1 cellular context compared by ENCODE assay signal in the genomic region with DNA sequence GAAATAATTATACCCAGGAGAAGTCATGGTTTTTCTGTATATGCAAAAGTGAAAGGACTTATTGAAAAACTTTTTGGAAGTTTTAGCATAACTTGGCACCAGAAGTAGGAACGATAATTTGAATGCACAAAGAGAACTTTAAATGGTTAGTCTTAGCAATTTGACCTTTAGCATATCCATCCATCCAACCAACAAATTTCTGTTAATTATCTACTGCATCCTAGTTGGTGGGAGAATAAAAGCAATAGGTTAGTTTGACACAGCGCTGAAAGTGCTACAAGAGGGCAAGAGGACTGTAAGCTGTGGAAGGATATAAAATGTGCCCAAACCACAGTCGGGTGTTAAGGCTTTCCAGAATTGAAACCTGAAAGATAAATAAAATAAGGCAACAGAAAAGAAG.
TF ChIP-seq lines count a peak whose summit lies in the region.

No MANE protein-coding gene starts in this region.

TF ChIP-seq in A549, 52 proteins besides CTCF, POLR2A, EP300 and RAD21 (continued from another document):
- no peak for TF ChIP-seq FOSL2 (IDR thresholded peaks at IDR 0.05)
- TF ChIP-seq FOSL2 (CRISPR knock-in tag; IDR thresholded peaks at IDR 0.05) = no peak
- no peak for TF ChIP-seq HOXB13 (CRISPR knock-in tag; IDR thresholded peaks at IDR 0.05; ENCODE audit: low read depth)
- no peak for TF ChIP-seq JUN (IDR thresholded peaks at IDR 0.05)
- TF ChIP-seq, protein P1, sequence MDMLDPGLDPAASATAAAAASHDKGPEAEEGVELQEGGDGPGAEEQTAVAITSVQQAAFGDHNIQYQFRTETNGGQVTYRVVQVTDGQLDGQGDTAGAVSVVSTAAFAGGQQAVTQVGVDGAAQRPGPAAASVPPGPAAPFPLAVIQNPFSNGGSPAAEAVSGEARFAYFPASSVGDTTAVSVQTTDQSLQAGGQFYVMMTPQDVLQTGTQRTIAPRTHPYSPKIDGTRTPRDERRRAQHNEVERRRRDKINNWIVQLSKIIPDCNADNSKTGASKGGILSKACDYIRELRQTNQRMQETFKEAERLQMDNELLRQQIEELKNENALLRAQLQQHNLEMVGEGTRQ (IDR thresholded peaks at IDR 0.05) = no peak
- TF ChIP-seq ESRRA (IDR thresholded peaks at IDR 0.05; ENCODE audit: borderline replicate concordance, low read length) = no peak
- no peak for TF ChIP-seq FOXS1 (CRISPR knock-in tag; IDR thresholded peaks at IDR 0.05)
